Comparison of ENCODE assay signal across 9 cellular contexts in genomic region chr3:98556164-98557130, GRCh38. TPM values are rescaled to one million over a fixed set of nuclear protein-coding genes. Genes with fewer than 3 reads are reported as not detected.
DNase-seq lines count a peak whose midpoint lies in the region; ATAC-seq, FAIRE-seq and TF ChIP-seq lines count a peak whose summit lies in the region.
"Had no signal": no experiment of that assay in that cellular context is flagged by ENCODE, and none has a peak within 500 bp of the region (broad histone marks: within the 10 kb centered on the region; RNA-seq: fewer than 3 reads in every experiment).

No MANE protein-coding gene starts in this region.

- H3F3A ChIP-seq in MM.1S (ENCODE audit: insufficient read depth, low read length) = peaks cover 30% of the 10 kb centered on the region

- no peaks in the 10 kb centered on the region for H3K79me2 ChIP-seq in MM.1S (ENCODE audit: low read length)

- H3K36me3 ChIP-seq in MM.1S (replicated peaks; ENCODE audit: insufficient read depth, low read length) = no peaks in the 10 kb centered on the region
- H3K36me3 ChIP-seq in kidney (ENCODE audit: control insufficient read depth in 1 of 2, insufficient read depth in 2 of 2, low read length in 2 of 2) = no peaks in the 10 kb centered on the region

- H2AFZ ChIP-seq in MM.1S (ENCODE audit: low read length) = peak overlapping the region; percentile 45

- H4K20me1 ChIP-seq in MM.1S (ENCODE audit: insufficient read depth, low read length) = no peaks in the 10 kb centered on the region

- H3K4me2 ChIP-seq in MM.1S (ENCODE audit: low read depth, low read length) = peak overlapping the region; percentile 81

- H3K4me3 ChIP-seq in MM.1S (ENCODE audit: low read length) (peak overlapping the region; percentile 48), kidney (ENCODE audit: low read length in 2 of 2) (no peak overlapping the region)

- DNase-seq in Daoy (ENCODE audit: low read depth) (peak; percentile 92), MM.1S (peak; percentile 77), kidney (no peak), GM19240 (ENCODE audit: insufficient read length, low spot score) (no peak), DMS 273 (lab: John Stamatoyannopoulos, UW; ENCODE audit: unreplicated experiment) (no peak)
- peak; percentile 67 for DNase-seq in activated gamma-delta T cell treated with anti-CD3 and anti-CD28 coated beads, Interleukin-2, amount 50 U/mL, for 16 hours (ENCODE audit: low read depth)
- DNase-seq in stimulated activated CD8-positive, alpha-beta memory T cell treated with anti-CD3 and anti-CD28 coated beads, Interleukin-15, amount 100 ng/mL, for 48 hours (ENCODE audit: low read depth in 2 of 2) = peak; percentile 61 to 66

- no peak for FAIRE-seq in kidney (lab: Jason Lieb, UNC)
- FAIRE-seq: G401.6 had no signal

- intact Hi-C loops in kidney (cut with DNase I) = no loop called here

- no peaks in the 10 kb centered on the region for H3K9me3 ChIP-seq in MM.1S (replicated peaks; ENCODE audit: insufficient read depth, low read length)
- no peaks in the 10 kb centered on the region for H3K9me3 ChIP-seq in kidney (ENCODE audit: control insufficient read depth in 1 of 2, low read length in 2 of 2)

- H3K27me3 ChIP-seq in MM.1S (replicated peaks; ENCODE audit: insufficient read depth, low read length) = no peaks in the 10 kb centered on the region

- H3K27ac ChIP-seq in MM.1S (ENCODE audit: low read length) = peak overlapping the region; percentile 90
- no peak overlapping the region for H3K27ac ChIP-seq in kidney (ENCODE audit: low read depth in 2 of 2, low read length in 2 of 2)

- H3K9me2 ChIP-seq in MM.1S (replicated peaks; ENCODE audit: insufficient read depth, low read length) = no peaks in the 10 kb centered on the region

- peaks cover 21% of the 10 kb centered on the region for H3K4me1 ChIP-seq in MM.1S (ENCODE audit: low read length)
- no peaks in the 10 kb centered on the region for H3K4me1 ChIP-seq in kidney (ENCODE audit: control insufficient read depth in 1 of 2, insufficient read depth in 1 of 2, low read depth in 1 of 2, low read length in 2 of 2)

- peak; percentile 75 for ATAC-seq in GM21576 (IDR thresholded peaks at IDR 0.05; ENCODE audit: unreplicated experiment)

- no peak for TF ChIP-seq CTCF in MM.1S (IDR thresholded peaks at IDR 0.05; ENCODE audit: low read length)
- no peak for TF ChIP-seq CTCF in kidney (IDR thresholded peaks at IDR 0.05; ENCODE audit: borderline replicate concordance, extremely low read depth, insufficient read depth)

- peak overlapping the region; percentile 60 for H3K9ac ChIP-seq in MM.1S (ENCODE audit: low read length)
- H3K9ac ChIP-seq in kidney (ENCODE audit: low read length in 2 of 2) = no peak overlapping the region

RNA-seq across cellular contexts. Expression of gene GPR15, which starts 24.7 kb away (rescaled TPM):
- total RNA-seq in Daoy (2014; rRNA removed; shearing (Covaris generic)) = not detected in 2 replicates
- not detected for total RNA-seq in kidney
- not detected for polyA plus RNA-seq in kidney (ENCODE audit: insufficient read depth, low read depth, low replicate concordance)

RNA-seq across cellular contexts. Expression of gene CLDND1, which starts 33.7 kb away (rescaled TPM):
- total RNA-seq in Daoy (2014; rRNA removed; shearing (Covaris generic)) = 258 and 296 TPM in 2 replicates
- 77.2 TPM for total RNA-seq in kidney
- polyA plus RNA-seq in kidney (ENCODE audit: insufficient read depth, low read depth, low replicate concordance) = 35.8 TPM

RNA-seq across cellular contexts. Expression of gene CPOX, which starts 37.0 kb away (rescaled TPM):
- total RNA-seq in Daoy (2014; rRNA removed; shearing (Covaris generic)) = 53.9 and 58.9 TPM in 2 replicates
- 13.7 TPM for total RNA-seq in kidney
- 6.6 TPM for polyA plus RNA-seq in kidney (ENCODE audit: insufficient read depth, low read depth, low replicate concordance)

RNA-seq across cellular contexts. Expression of gene OR5K2, which starts 59.0 kb away (rescaled TPM):
- total RNA-seq in Daoy (2014; rRNA removed; shearing (Covaris generic)) = not detected in 2 replicates
- total RNA-seq in kidney = not detected
- not detected for polyA plus RNA-seq in kidney (ENCODE audit: insufficient read depth, low read depth, low replicate concordance)

Comparison
In these comparisons a context has a peak if more than half of its experiments do, and no peak if none do; other contexts are left out.
1. DNase-seq: peak in Daoy (single experiment), MM.1S (single experiment), activated gamma-delta T cell treated with anti-CD3 and anti-CD28 coated beads, Interleukin-2, amount 50 U/mL, for 16 hours (single experiment) and stimulated activated CD8-positive, alpha-beta memory T cell treated with anti-CD3 and anti-CD28 coated beads, Interleukin-15, amount 100 ng/mL, for 48 hours (2 of 2); none in kidney (single experiment), GM19240 (single experiment) and DMS 273 (single experiment).